Comparison of ENCODE assay signal across 2 cellular contexts in the genomic region with DNA sequence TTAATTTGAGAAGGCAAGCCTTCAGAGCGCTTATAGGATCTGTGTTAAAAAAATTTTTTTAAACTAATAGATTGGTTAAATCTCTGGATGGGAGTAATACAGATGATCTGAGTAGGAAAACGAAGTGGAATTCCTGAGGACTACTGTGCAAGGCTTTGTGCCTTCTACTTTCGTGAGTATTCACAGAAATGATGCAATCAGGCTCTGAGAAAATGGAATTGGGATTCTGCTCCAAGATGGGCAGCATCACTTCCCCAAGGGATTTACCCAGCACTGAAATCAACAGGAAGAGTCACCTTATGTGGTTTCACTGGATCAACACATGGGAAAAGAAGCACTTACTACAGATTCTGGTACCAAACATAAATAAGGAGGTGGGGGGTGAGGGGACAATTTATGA.
TF ChIP-seq lines count a peak whose summit lies in the region.

No MANE protein-coding gene starts in this region.

TF ChIP-seq in HEK293, 187 proteins besides CTCF, POLR2A, EP300 and RAD21 (continued from another document):
- no peak for TF ChIP-seq SP7 (tag by site-specific recombination; IDR thresholded peaks at IDR 0.05)
- no peak for TF ChIP-seq ZNF202 (tag by site-specific recombination; IDR thresholded peaks at IDR 0.05; ENCODE audit: borderline replicate concordance)
- TF ChIP-seq, protein P1, sequence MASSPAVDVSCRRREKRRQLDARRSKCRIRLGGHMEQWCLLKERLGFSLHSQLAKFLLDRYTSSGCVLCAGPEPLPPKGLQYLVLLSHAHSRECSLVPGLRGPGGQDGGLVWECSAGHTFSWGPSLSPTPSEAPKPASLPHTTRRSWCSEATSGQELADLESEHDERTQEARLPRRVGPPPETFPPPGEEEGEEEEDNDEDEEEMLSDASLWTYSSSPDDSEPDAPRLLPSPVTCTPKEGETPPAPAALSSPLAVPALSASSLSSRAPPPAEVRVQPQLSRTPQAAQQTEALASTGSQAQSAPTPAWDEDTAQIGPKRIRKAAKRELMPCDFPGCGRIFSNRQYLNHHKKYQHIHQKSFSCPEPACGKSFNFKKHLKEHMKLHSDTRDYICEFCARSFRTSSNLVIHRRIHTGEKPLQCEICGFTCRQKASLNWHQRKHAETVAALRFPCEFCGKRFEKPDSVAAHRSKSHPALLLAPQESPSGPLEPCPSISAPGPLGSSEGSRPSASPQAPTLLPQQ (tag by site-specific recombination; IDR thresholded peaks at IDR 0.05) = 0 out of 2 replicates have a peak, but pooled peaks have one; percentile 37
- peak; percentile 53; the same call in 1 of the 2 replicates for TF ChIP-seq PRDM1 (tag by site-specific recombination; IDR thresholded peaks at IDR 0.05)
- no peak for TF ChIP-seq ZNF433 (tag by site-specific recombination; IDR thresholded peaks at IDR 0.05; ENCODE audit: low read depth)

TF ChIP-seq in H1, 55 proteins besides CTCF, POLR2A, EP300 and RAD21 (continued from another document):
- TF ChIP-seq CEBPB (IDR thresholded peaks at IDR 0.05; ENCODE audit: low read depth, low read length) (peak; percentile 84; the same call in 1 of the 2 replicates), PHF8 (conservative IDR thresholded peaks at IDR 0.05; ENCODE audit: low read depth, low read length) (no peak)
